35 cellular contexts compared by ENCODE assay signal in the genomic region with DNA sequence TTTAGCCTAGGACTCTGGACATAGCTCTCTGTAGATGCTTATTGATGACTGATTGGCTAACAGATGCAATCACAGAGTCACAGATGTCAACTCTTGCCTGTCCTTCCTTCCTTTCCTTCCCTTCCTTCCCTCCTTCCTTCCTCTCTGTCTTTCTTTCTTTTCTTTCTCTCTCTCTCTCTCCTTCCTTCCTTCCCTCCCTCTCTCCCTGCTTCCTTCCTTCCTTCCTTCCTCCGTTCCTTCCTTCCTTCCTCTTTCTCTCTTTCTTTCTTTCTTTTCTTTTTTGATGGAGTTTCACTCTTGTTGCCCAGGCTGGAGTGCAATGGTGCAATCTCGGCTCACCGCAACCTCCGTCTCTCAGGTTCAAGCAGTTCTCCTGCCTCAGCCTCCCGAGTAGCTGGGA.
"Had no signal": no experiment of that assay in that cellular context is flagged by ENCODE, and none has a peak within 500 bp of the region (broad histone marks: within the 10 kb centered on the region; RNA-seq: fewer than 3 reads in every experiment).

No MANE protein-coding gene starts in this region.

- H3K27ac ChIP-seq: adrenal gland, breast epithelium, coronary artery, dorsolateral prefrontal cortex, VCaP had no signal

- H3K4me3 ChIP-seq: adrenal gland, breast epithelium, coronary artery, dorsolateral prefrontal cortex had no signal

- H3K9me3 Mint-ChIP-seq: activated naive CD4-positive, alpha-beta T cell treated with anti-CD3 and anti-CD28 coated beads for 36 hours; activated naive CD4-positive, alpha-beta T cell treated with anti-CD3 and anti-CD28 coated beads, Interleukin-2, amount 50 U/mL, for 24 hours; activated naive CD8-positive, alpha-beta T cell treated with anti-CD3 and anti-CD28 coated beads for 36 hours; activated naive CD8-positive, alpha-beta T cell treated with anti-CD3 and anti-CD28 coated beads, Interleukin-2, amount 50 U/mL, for 24 hours; activated T-helper 1 cell treated with anti-CD3 and anti-CD28 coated beads, Interleukin-12 subunit alpha, Interleukin-12 subunit beta, Interleukin-2, Interleukin-4 antibody, amounts not matched to agents 30 ng/mL and 10 ng/mL and 1 ng/mL, durations not matched to agents 14 hours and 24 hours and 36 hours; activated T-helper 2 cell treated with anti-CD3 and anti-CD28 coated beads, Interferon-gamma antibody, Interleukin-2, Interleukin-4, amounts not matched to agents 10 μg/mL and 5 μg/mL and 100 μg/mL, durations not matched to agents 14 hours and 24 hours and 36 hours; central memory CD8-positive, alpha-beta T cell; endodermal cell; T-helper 1 cell treated with Interleukin-12 subunit alpha and Interleukin-12 subunit beta and Interleukin-4 antibody, amounts not matched to agents 30 μg/mL and 1 μg/mL, for 36 hours; WTC11 had no signal

- DNase-seq: activated CD4-positive, alpha-beta T cell treated with anti-CD3 and anti-CD28 coated beads for 1 hour; activated CD4-positive, alpha-beta T cell treated with anti-CD3 and anti-CD28 coated beads for 4 hours; activated CD4-positive, alpha-beta T cell treated with anti-CD3 and anti-CD28 coated beads, Interleukin-2, amount 50 U/mL, for 1 hour; activated CD4-positive, alpha-beta T cell treated with anti-CD3 and anti-CD28 coated beads, Interleukin-2, amount 50 U/mL, for 48 hours; activated CD8-positive, alpha-beta memory T cell treated with anti-CD3 and anti-CD28 coated beads, Interleukin-2, amount 10 ng/mL, durations not matched to agents 7 days and 5 days; activated CD8-positive, alpha-beta memory T cell treated with anti-CD3 and anti-CD28 coated beads, Interleukin-2, amount 50 U/mL, for 4 hours; activated CD8-positive, alpha-beta T cell treated with anti-CD3 and anti-CD28 coated beads, Interleukin-2, amount 10 ng/mL, durations not matched to agents 7 days and 5 days; activated effector memory CD4-positive, alpha-beta T cell treated with anti-CD3 and anti-CD28 coated beads, Interleukin-2, amount 50 U/mL, for 16 hours; activated naive CD4-positive, alpha-beta T cell treated with anti-CD3 and anti-CD28 coated beads for 36 hours; activated naive CD8-positive, alpha-beta T cell treated with anti-CD3 and anti-CD28 coated beads for 36 hours; activated naive CD8-positive, alpha-beta T cell treated with anti-CD3 and anti-CD28 coated beads, Interleukin-2, amount 50 U/mL, for 24 hours; activated T-cell treated with anti-CD3 and anti-CD28 coated beads, Interleukin-2, amount 50 U/mL, for 1 hour; activated T-cell treated with anti-CD3 and anti-CD28 coated beads, Interleukin-2, amount 50 U/mL, for 48 hours; adrenal gland; amygdala; aorta; dorsolateral prefrontal cortex; effector memory CD4-positive, alpha-beta T cell; endodermal cell; foreskin fibroblast; T-helper 9 cell had no signal

- H3K36me3 Mint-ChIP-seq: activated CD8-positive, alpha-beta memory T cell treated with anti-CD3 and anti-CD28 coated beads, Interleukin-2, amount 10 ng/mL, durations not matched to agents 7 days and 5 days; activated naive CD4-positive, alpha-beta T cell treated with anti-CD3 and anti-CD28 coated beads, Interleukin-2, amount 50 U/mL, for 24 hours; activated naive CD8-positive, alpha-beta T cell treated with anti-CD3 and anti-CD28 coated beads for 36 hours; brain; WTC11 had no signal

- H3K4me1 ChIP-seq: adrenal gland, breast epithelium had no signal

- H3K9me3 ChIP-seq: adrenal gland, breast epithelium had no signal

- FAIRE-seq: frontal cortex, TTC549 had no signal

- H3K4me3 Mint-ChIP-seq: activated CD8-positive, alpha-beta memory T cell treated with anti-CD3 and anti-CD28 coated beads, Interleukin-2, amount 10 ng/mL, durations not matched to agents 7 days and 5 days; activated CD8-positive, alpha-beta T cell treated with anti-CD3 and anti-CD28 coated beads, Interleukin-2, amount 10 ng/mL, durations not matched to agents 7 days and 5 days; activated naive CD4-positive, alpha-beta T cell treated with anti-CD3 and anti-CD28 coated beads for 36 hours; activated naive CD4-positive, alpha-beta T cell treated with anti-CD3 and anti-CD28 coated beads, Interleukin-2, amount 50 U/mL, for 24 hours; activated naive CD8-positive, alpha-beta T cell treated with anti-CD3 and anti-CD28 coated beads for 36 hours; activated naive CD8-positive, alpha-beta T cell treated with anti-CD3 and anti-CD28 coated beads, Interleukin-2, amount 50 U/mL, for 24 hours; activated T-helper 1 cell treated with anti-CD3 and anti-CD28 coated beads, Interleukin-12 subunit alpha, Interleukin-12 subunit beta, Interleukin-2, Interleukin-4 antibody, amounts not matched to agents 30 ng/mL and 10 ng/mL and 1 ng/mL, durations not matched to agents 14 hours and 24 hours and 36 hours; brain; central memory CD8-positive, alpha-beta T cell; dendritic cell treated with granulocyte-macrophage colony-stimulating factor and Interleukin-4, amounts not matched to agents 40 ng/mL and 50 ng/mL, for 4 days; endodermal cell; T-helper 1 cell treated with Interleukin-12 subunit alpha and Interleukin-12 subunit beta and Interleukin-4 antibody, amounts not matched to agents 30 μg/mL and 1 μg/mL, for 36 hours; WTC11 had no signal

- H3K4me1 Mint-ChIP-seq: activated CD8-positive, alpha-beta memory T cell treated with anti-CD3 and anti-CD28 coated beads, Interleukin-2, amount 10 ng/mL, durations not matched to agents 7 days and 5 days; activated naive CD4-positive, alpha-beta T cell treated with anti-CD3 and anti-CD28 coated beads, Interleukin-2, amount 50 U/mL, for 24 hours; activated naive CD8-positive, alpha-beta T cell treated with anti-CD3 and anti-CD28 coated beads for 36 hours; activated naive CD8-positive, alpha-beta T cell treated with anti-CD3 and anti-CD28 coated beads, Interleukin-2, amount 50 U/mL, for 24 hours; central memory CD8-positive, alpha-beta T cell had no signal

- H3K27me3 Mint-ChIP-seq: activated naive CD8-positive, alpha-beta T cell treated with anti-CD3 and anti-CD28 coated beads for 36 hours had no signal

- H3K27ac Mint-ChIP-seq: activated CD8-positive, alpha-beta memory T cell treated with anti-CD3 and anti-CD28 coated beads, Interleukin-2, amount 10 ng/mL, durations not matched to agents 7 days and 5 days; activated CD8-positive, alpha-beta T cell treated with anti-CD3 and anti-CD28 coated beads, Interleukin-2, amount 10 ng/mL, durations not matched to agents 7 days and 5 days; activated naive CD4-positive, alpha-beta T cell treated with anti-CD3 and anti-CD28 coated beads for 36 hours; activated naive CD4-positive, alpha-beta T cell treated with anti-CD3 and anti-CD28 coated beads, Interleukin-2, amount 50 U/mL, for 24 hours; activated naive CD8-positive, alpha-beta T cell treated with anti-CD3 and anti-CD28 coated beads for 36 hours; activated naive CD8-positive, alpha-beta T cell treated with anti-CD3 and anti-CD28 coated beads, Interleukin-2, amount 50 U/mL, for 24 hours; activated T-helper 1 cell treated with anti-CD3 and anti-CD28 coated beads, Interleukin-12 subunit alpha, Interleukin-12 subunit beta, Interleukin-2, Interleukin-4 antibody, amounts not matched to agents 30 ng/mL and 10 ng/mL and 1 ng/mL, durations not matched to agents 14 hours and 24 hours and 36 hours; activated T-helper 2 cell treated with anti-CD3 and anti-CD28 coated beads, Interferon-gamma antibody, Interleukin-2, Interleukin-4, amounts not matched to agents 10 μg/mL and 5 μg/mL and 100 μg/mL, durations not matched to agents 14 hours and 24 hours and 36 hours; dendritic cell treated with granulocyte-macrophage colony-stimulating factor and Interleukin-4, amounts not matched to agents 40 ng/mL and 50 ng/mL, for 4 days; endodermal cell; T-helper 1 cell treated with Interleukin-12 subunit alpha and Interleukin-12 subunit beta and Interleukin-4 antibody, amounts not matched to agents 30 μg/mL and 1 μg/mL, for 36 hours; WTC11 had no signal

- ATAC-seq: activated CD8-positive, alpha-beta memory T cell treated with anti-CD3 and anti-CD28 coated beads, Interleukin-2, amount 10 ng/mL, durations not matched to agents 7 days and 5 days; activated CD8-positive, alpha-beta T cell treated with anti-CD3 and anti-CD28 coated beads, Interleukin-2, amount 10 ng/mL, durations not matched to agents 7 days and 5 days; activated naive CD8-positive, alpha-beta T cell treated with anti-CD3 and anti-CD28 coated beads, Interleukin-2, amount 50 U/mL, for 24 hours; esophagus mucosa; WTC11 had no signal

- H3K36me3 ChIP-seq: adrenal gland, breast epithelium had no signal

- H3K27me3 ChIP-seq: adrenal gland, breast epithelium had no signal
